Comparison of ENCODE assay signal across 1 cellular context in the genomic region with DNA sequence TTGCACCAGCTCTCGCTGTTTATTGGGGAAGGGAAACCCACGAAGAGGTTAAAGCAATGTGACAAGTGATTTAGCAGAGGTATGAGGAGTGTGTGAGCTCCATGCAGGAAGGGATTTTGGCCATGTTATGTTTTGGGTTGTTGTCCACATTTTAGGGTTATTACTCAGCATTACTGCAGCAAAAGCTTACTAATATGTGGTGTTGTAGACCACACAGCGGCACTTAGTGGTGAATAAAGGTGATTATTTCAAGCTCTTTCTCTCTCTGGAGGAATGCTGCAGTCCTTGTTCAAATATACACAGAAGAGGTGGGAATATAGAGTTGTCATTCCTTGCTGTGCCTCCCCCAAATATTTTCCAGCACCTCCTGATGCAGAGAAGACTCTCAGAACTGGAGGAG.
TF ChIP-seq lines count a peak whose summit lies in the region.

No MANE protein-coding gene starts in this region.

TF ChIP-seq in IMR-90, 13 proteins besides CTCF, POLR2A, EP300 and RAD21 (continued from another document):
- no peak for TF ChIP-seq MXI1 (IDR thresholded peaks at IDR 0.05; ENCODE audit: borderline replicate concordance, low read depth, low read length)
- no peak for TF ChIP-seq ELK1 (IDR thresholded peaks at IDR 0.05; ENCODE audit: borderline replicate concordance, low read depth, low read length)
- no peak for TF ChIP-seq BHLHE40 (IDR thresholded peaks at IDR 0.05; ENCODE audit: low read depth, low read length)
TF ChIP-seq in IMR-90: peak in this region for 3.
